Comparison of ENCODE assay signal across 9 cellular contexts in genomic region chr7:107506683-107507339, GRCh38. TPM values are rescaled to one million over a fixed set of nuclear protein-coding genes. Genes with fewer than 3 reads are reported as not detected.
DNase-seq lines count a peak whose midpoint lies in the region; ATAC-seq and TF ChIP-seq lines count a peak whose summit lies in the region.
"Had no signal": no experiment of that assay in that cellular context is flagged by ENCODE, and none has a peak within 500 bp of the region (broad histone marks: within the 10 kb centered on the region; RNA-seq: fewer than 3 reads in every experiment).

No MANE protein-coding gene starts in this region.

- H3K36me3 ChIP-seq in urinary bladder (ENCODE audit: insufficient read depth) (no peaks in the 10 kb centered on the region), WERI-Rb-1 (no peaks in the 10 kb centered on the region)

- H3K27ac Mint-ChIP-seq in activated naive CD8-positive, alpha-beta T cell treated with anti-CD3 and anti-CD28 coated beads, Interleukin-2, amount 10 ng/mL, durations not matched to agents 7 days and 5 days, result peak overlapping the region; percentile 3
- H3K27ac Mint-ChIP-seq in activated naive CD8-positive, alpha-beta T cell treated with anti-CD3 and anti-CD28 coated beads for 36 hours, result no peak overlapping the region

- no peak overlapping the region for H3K4me3 Mint-ChIP-seq in activated naive CD8-positive, alpha-beta T cell treated with anti-CD3 and anti-CD28 coated beads, Interleukin-2, amount 10 ng/mL, durations not matched to agents 7 days and 5 days
- no peak overlapping the region for H3K4me3 Mint-ChIP-seq in activated naive CD8-positive, alpha-beta T cell treated with anti-CD3 and anti-CD28 coated beads for 36 hours

- H3K9me3 ChIP-seq in WERI-Rb-1 (ENCODE audit: severe bottlenecking), result no peaks in the 10 kb centered on the region

- intact Hi-C loops in left cardiac atrium (cut with DNase I), result no loop called here

- no peak for TF ChIP-seq CTCF in WERI-Rb-1 (IDR thresholded peaks at IDR 0.05; ENCODE audit: low read depth, low read length)

- no peaks in the 10 kb centered on the region for H3K27me3 ChIP-seq in WERI-Rb-1 (ENCODE audit: insufficient read depth, low read depth, severe bottlenecking)

- peaks cover 25% of the 10 kb centered on the region for H3K36me3 Mint-ChIP-seq in activated naive CD8-positive, alpha-beta T cell treated with anti-CD3 and anti-CD28 coated beads, Interleukin-2, amount 10 ng/mL, durations not matched to agents 7 days and 5 days
- peaks cover 28% of the 10 kb centered on the region for H3K36me3 Mint-ChIP-seq in activated naive CD8-positive, alpha-beta T cell treated with anti-CD3 and anti-CD28 coated beads for 36 hours

- H3K27ac ChIP-seq in urinary bladder (ENCODE audit: low read depth) (peak overlapping the region; percentile 43), WERI-Rb-1 (no peak overlapping the region)

- DNase-seq in activated naive CD8-positive, alpha-beta T cell treated with anti-CD3 and anti-CD28 coated beads, Interleukin-2, amount 10 ng/mL, durations not matched to agents 7 days and 5 days, result no peak
- no peak for DNase-seq in activated naive CD8-positive, alpha-beta T cell treated with anti-CD3 and anti-CD28 coated beads for 36 hours
- DNase-seq in RPMI8226 (peak; percentile 43), left cardiac atrium (peak; percentile 42), WERI-Rb-1 (no peak), COLO829 (ENCODE audit: low spot score) (no peak)
- DNase-seq: activated gamma-delta T cell had no signal

- peaks cover 6% of the 10 kb centered on the region for H3K9me3 Mint-ChIP-seq in activated naive CD8-positive, alpha-beta T cell treated with anti-CD3 and anti-CD28 coated beads, Interleukin-2, amount 10 ng/mL, durations not matched to agents 7 days and 5 days
- H3K9me3 Mint-ChIP-seq in activated naive CD8-positive, alpha-beta T cell treated with anti-CD3 and anti-CD28 coated beads for 36 hours, result peaks cover 11% of the 10 kb centered on the region

- no peak for ATAC-seq in activated naive CD8-positive, alpha-beta T cell treated with anti-CD3 and anti-CD28 coated beads, Interleukin-2, amount 10 ng/mL, durations not matched to agents 7 days and 5 days (ENCODE audit: low read depth)
- ATAC-seq in left cardiac atrium (peak in 1 of 2 donors; percentile 66), HG03469 (IDR thresholded peaks at IDR 0.05; ENCODE audit: unreplicated experiment) (no peak)

- H3K27me3 Mint-ChIP-seq in activated naive CD8-positive, alpha-beta T cell treated with anti-CD3 and anti-CD28 coated beads, Interleukin-2, amount 10 ng/mL, durations not matched to agents 7 days and 5 days, result no peaks in the 10 kb centered on the region
- no peaks in the 10 kb centered on the region for H3K27me3 Mint-ChIP-seq in activated naive CD8-positive, alpha-beta T cell treated with anti-CD3 and anti-CD28 coated beads for 36 hours

- no peak overlapping the region for H3K4me3 ChIP-seq in urinary bladder (ENCODE audit: low read depth, low read length)
- H3K4me3 ChIP-seq in WERI-Rb-1 (ENCODE audit: low read depth, low read length), result no peak overlapping the region

- POLR2A ChIA-PET in activated naive CD8-positive, alpha-beta T cell treated with anti-CD3 and anti-CD28 coated beads, Interleukin-2, amount 10 ng/mL, durations not matched to agents 7 days and 5 days (lab: Charles Lee), result interaction anchor here (0.6 to 1.7 kb wide), 2 partner anchors 57 to 236 kb away, joined by 4 to 5 read pairs; partner anchors contain the start of genes COG5 and DUS4L

- H3K4me1 Mint-ChIP-seq in activated naive CD8-positive, alpha-beta T cell treated with anti-CD3 and anti-CD28 coated beads, Interleukin-2, amount 10 ng/mL, durations not matched to agents 7 days and 5 days, result peaks cover 12% of the 10 kb centered on the region
- H3K4me1 Mint-ChIP-seq in activated naive CD8-positive, alpha-beta T cell treated with anti-CD3 and anti-CD28 coated beads for 36 hours, result peaks cover 22% of the 10 kb centered on the region

- no peaks in the 10 kb centered on the region for H3K4me1 ChIP-seq in urinary bladder (ENCODE audit: insufficient read depth)

- WGBS in urinary bladder, result 74% methylated on average over 7 of the region's 7 CpGs

RNA-seq across cellular contexts. Expression of gene GPR22, which starts 37.0 kb away (rescaled TPM):
- not detected for total RNA-seq in activated naive CD8-positive, alpha-beta T cell treated with anti-CD3 and anti-CD28 coated beads, Interleukin-2, amount 10 ng/mL, durations not matched to agents 7 days and 5 days
- total RNA-seq in activated naive CD8-positive, alpha-beta T cell treated with anti-CD3 and anti-CD28 coated beads for 36 hours, result not detected
- 10 to 100 TPM; 15.7 to 33.5 TPM for total RNA-seq in left cardiac atrium
- total RNA-seq in urinary bladder, result 2.2 TPM
- 0.10 TPM for polyA plus RNA-seq in urinary bladder

RNA-seq across cellular contexts. Expression of gene COG5, which starts 56.9 kb away (rescaled TPM):
- total RNA-seq in activated naive CD8-positive, alpha-beta T cell treated with anti-CD3 and anti-CD28 coated beads, Interleukin-2, amount 10 ng/mL, durations not matched to agents 7 days and 5 days, result 10 to 100 TPM; 51.0 to 56.2 TPM
- 10 to 100 TPM; 29.6 TPM for total RNA-seq in activated naive CD8-positive, alpha-beta T cell treated with anti-CD3 and anti-CD28 coated beads for 36 hours
- total RNA-seq in left cardiac atrium (10 to 100 TPM; 42.8 to 57.8 TPM), urinary bladder (79.4 TPM)
- 15.4 TPM for polyA plus RNA-seq in urinary bladder

RNA-seq across cellular contexts. Expression of gene DUS4L, which starts 57.0 kb away (rescaled TPM):
- total RNA-seq in activated naive CD8-positive, alpha-beta T cell treated with anti-CD3 and anti-CD28 coated beads, Interleukin-2, amount 10 ng/mL, durations not matched to agents 7 days and 5 days, result 10 to 100 TPM; 10.1 to 11.8 TPM
- total RNA-seq in activated naive CD8-positive, alpha-beta T cell treated with anti-CD3 and anti-CD28 coated beads for 36 hours, result 10 to 100 TPM; 14.5 to 15.3 TPM
- total RNA-seq in left cardiac atrium, result 1 to 10 TPM; 6.1 to 6.4 TPM
- 16.8 TPM for total RNA-seq in urinary bladder
- polyA plus RNA-seq in urinary bladder, result 4.8 TPM

Comparison
In these comparisons a context has a peak if more than half of its experiments do, and no peak if none do; other contexts are left out.
1. DNase-seq: peak in RPMI8226 (single experiment) and left cardiac atrium (single experiment); none in activated naive CD8-positive, alpha-beta T cell treated with anti-CD3 and anti-CD28 coated beads, Interleukin-2, amount 10 ng/mL, durations not matched to agents 7 days and 5 days (single experiment), activated naive CD8-positive, alpha-beta T cell treated with anti-CD3 and anti-CD28 coated beads for 36 hours (single experiment), WERI-Rb-1 (single experiment) and COLO829 (single experiment).